In genomic region chrX:87805829-87806490, GRCh38 we compare ENCODE assay signal across 25 cellular contexts.
A peak's percentile ranks its signal among the peaks of the same experiment; 100 is the strongest.
DNase-seq lines count a peak whose midpoint lies in the region; ATAC-seq and TF ChIP-seq lines count a peak whose summit lies in the region.
"Had no signal": no experiment of that assay in that cellular context is flagged by ENCODE, and none has a peak within 500 bp of the region (broad histone marks: within the 10 kb centered on the region; RNA-seq: fewer than 3 reads in every experiment).

No MANE protein-coding gene starts in this region.

- ATAC-seq in GM19467 (IDR thresholded peaks at IDR 0.05; ENCODE audit: unreplicated experiment): no peak
- ATAC-seq in activated naive CD4-positive, alpha-beta T cell treated with anti-CD3 and anti-CD28 coated beads, Interleukin-2, amount 50 U/mL, for 72 hours: no peak
- ATAC-seq: HepG2; naive thymus-derived CD4-positive, alpha-beta T cell; WTC11 had no signal

- no peaks in the 10 kb centered on the region for H3K36me3 Mint-ChIP-seq in immature natural killer cell
- H3K36me3 Mint-ChIP-seq in activated naive CD4-positive, alpha-beta T cell treated with anti-CD3 and anti-CD28 coated beads, Interleukin-2, amount 50 U/mL, for 72 hours: no peaks in the 10 kb centered on the region
- H3K36me3 Mint-ChIP-seq: naive thymus-derived CD4-positive, alpha-beta T cell had no signal

- H3K4ac ChIP-seq in mesendoderm (ENCODE audit: low read depth, low read length): no peak overlapping the region

- TF ChIP-seq POLR2A in adrenal gland (IDR thresholded peaks at IDR 0.05): no peak

- intact Hi-C loops in adrenal gland (cut with DNase I): no loop called here

- H3K9me3 ChIP-seq in adrenal gland (replicated peaks in 1 of 3) (no peaks in the 10 kb centered on the region), cardiac muscle cell (ENCODE audit: low read depth) (no peaks in the 10 kb centered on the region)
- H3K9me3 ChIP-seq: SJSA1 had no signal

- no peaks in the 10 kb centered on the region for H3K4me1 Mint-ChIP-seq in immature natural killer cell
- H3K4me1 Mint-ChIP-seq: activated CD4-positive, alpha-beta memory T cell treated with anti-CD3 and anti-CD28 coated beads, Interleukin-2, amount 10 ng/mL, durations not matched to agents 7 days and 5 days; naive thymus-derived CD4-positive, alpha-beta T cell had no signal

- H3K56ac ChIP-seq in mesendoderm (ENCODE audit: low read length): no peak overlapping the region

- H3K4me3 ChIP-seq in adrenal gland (peak overlapping the region in 1 of 4 donors; percentile 10), cardiac muscle cell (no peak overlapping the region), mesendoderm (ENCODE audit: low read length) (no peak overlapping the region)
- H3K4me3 ChIP-seq: PC-9, SJSA1, skin epidermis had no signal

- no peak overlapping the region for H2AK5ac ChIP-seq in mesendoderm (ENCODE audit: low read length)

- in situ Hi-C loops in Caki2 (cut with HindIII; ENCODE audit: low pct_unique_long_range_greater_than_20kb, low sequenced_read_pairs): no loop called here

- no peak overlapping the region for H3K23ac ChIP-seq in mesendoderm (ENCODE audit: low read length)

- no peak overlapping the region for H2BK15ac ChIP-seq in mesendoderm (replicated peaks; ENCODE audit: low read depth)

- no peak overlapping the region for H4K8ac ChIP-seq in mesendoderm (ENCODE audit: low read depth, low read length)

- no peak overlapping the region for H3K4me2 ChIP-seq in mesendoderm (ENCODE audit: low read length)
- H3K4me2 ChIP-seq: PC-9 had no signal

- H2BK5ac ChIP-seq in mesendoderm (ENCODE audit: low read length): no peak overlapping the region

- TF ChIP-seq CTCF in adrenal gland (IDR thresholded peaks at IDR 0.05) (no peak), cardiac muscle cell (IDR thresholded peaks at IDR 0.05; ENCODE audit: low read depth, low read length) (no peak)

- H3K27ac ChIP-seq in adrenal gland (peak overlapping the region in 3 of 5 donors; percentile 24 to 65 (median 60)), cardiac muscle cell (peak overlapping the region; percentile 96), mesendoderm (ENCODE audit: low read depth, low read length) (no peak overlapping the region)
- H3K27ac ChIP-seq: PC-9, SJSA1, skin epidermis had no signal

- H3K27ac Mint-ChIP-seq in immature natural killer cell: no peak overlapping the region
- H3K27ac Mint-ChIP-seq in activated naive CD4-positive, alpha-beta T cell treated with anti-CD3 and anti-CD28 coated beads, Interleukin-2, amount 50 U/mL, for 72 hours: no peak overlapping the region
- H3K27ac Mint-ChIP-seq: activated CD4-positive, alpha-beta memory T cell treated with anti-CD3 and anti-CD28 coated beads, Interleukin-2, amount 10 ng/mL, durations not matched to agents 7 days and 5 days; naive thymus-derived CD4-positive, alpha-beta T cell; WTC11 had no signal

- WGBS in adrenal gland, 4 donors: 12 to 36% (median 19%) methylated on average over 5 of the region's 5 CpGs
- no CpG with 5 or more reads among the region's 5 CpGs for WGBS in mesendoderm (ENCODE audit: extremely low coverage, insufficient coverage, low lambda C conversion rate)

- peak; percentile 75 for DNase-seq in Caki2 (ENCODE audit: low read depth)
- peak in 5 of 7 donors; percentile 3 to 28 (median 24) for DNase-seq in adrenal gland
- peak; percentile 53 to 60 for DNase-seq in cardiac muscle cell (ENCODE audit: low read depth in 1 of 2, low spot score in 1 of 2)
- peak; percentile 75 for DNase-seq in mesendoderm
- DNase-seq in NOMO-1 treated with dmso at 0.1 percent for 144 hours (lab: John Stamatoyannopoulos, UW; ENCODE audit: unreplicated experiment): no peak
- no peak for DNase-seq in immature natural killer cell
- no peak for DNase-seq in activated naive CD4-positive, alpha-beta T cell treated with anti-CD3 and anti-CD28 coated beads, Interleukin-2, amount 50 U/mL, for 72 hours (ENCODE audit: low spot score in 2 of 2)
- DNase-seq: activated CD4-positive, alpha-beta memory T cell treated with anti-CD3 and anti-CD28 coated beads, Interleukin-2, amount 10 ng/mL, durations not matched to agents 7 days and 5 days; activated naive CD4-positive, alpha-beta T cell treated with anti-CD3 and anti-CD28 coated beads, Interleukin-2, amount 50 U/mL, for 16 hours; C1 segment of cervical spinal cord; DMS 273 treated with DMSO at 0.1 percent for 48 hours; GDM1; mammary epithelial cell; naive thymus-derived CD4-positive, alpha-beta T cell; NCI-H1436 treated with DMSO at 0.1 percent for 48 hours; NCI-H2171; NCI-H748 treated with DMSO at 0.1 percent for 48 hours; PC-9; stimulated activated CD4-positive, alpha-beta T cell treated with anti-CD3 and anti-CD28 coated beads, Interleukin-2, amount 100 ng/mL, for 48 hours; T-helper 2 cell had no signal

- no peak overlapping the region for H3K4me3 Mint-ChIP-seq in immature natural killer cell
- H3K4me3 Mint-ChIP-seq: activated CD4-positive, alpha-beta memory T cell treated with anti-CD3 and anti-CD28 coated beads, Interleukin-2, amount 10 ng/mL, durations not matched to agents 7 days and 5 days; naive thymus-derived CD4-positive, alpha-beta T cell; WTC11 had no signal

- no peak overlapping the region for H2BK120ac ChIP-seq in mesendoderm (ENCODE audit: low read depth, low read length)

- H3K27me3 ChIP-seq in adrenal gland (no peaks in the 10 kb centered on the region), cardiac muscle cell (no peaks in the 10 kb centered on the region), mesendoderm (ENCODE audit: insufficient read depth, low read length, poor library complexity) (no peaks in the 10 kb centered on the region)
- H3K27me3 ChIP-seq: SJSA1 had no signal

- peaks cover 0 to 10% (median 0%) of the 10 kb centered on the region in 6 donors for H3K9me3 Mint-ChIP-seq in immature natural killer cell
- H3K9me3 Mint-ChIP-seq in activated naive CD4-positive, alpha-beta T cell treated with anti-CD3 and anti-CD28 coated beads, Interleukin-2, amount 50 U/mL, for 72 hours: peaks cover 0 to 5% of the 10 kb centered on the region in 2 donors
- H3K9me3 Mint-ChIP-seq: activated CD4-positive, alpha-beta memory T cell treated with anti-CD3 and anti-CD28 coated beads, Interleukin-2, amount 10 ng/mL, durations not matched to agents 7 days and 5 days had no signal

- H3K18ac ChIP-seq in mesendoderm (ENCODE audit: low read length): no peak overlapping the region

- H3K36me3 ChIP-seq in adrenal gland (replicated peaks in 1 of 2) (no peaks in the 10 kb centered on the region), cardiac muscle cell (no peaks in the 10 kb centered on the region), mesendoderm (ENCODE audit: control insufficient read depth, insufficient read depth, low read length) (no peaks in the 10 kb centered on the region)
- H3K36me3 ChIP-seq: SJSA1 had no signal

- H3K27me3 Mint-ChIP-seq in immature natural killer cell (ENCODE audit: low read depth in 3 of 3): peaks cover 0 to 3% (median 0%) of the 10 kb centered on the region in 3 donors
- H3K27me3 Mint-ChIP-seq: activated CD4-positive, alpha-beta memory T cell treated with anti-CD3 and anti-CD28 coated beads, Interleukin-2, amount 10 ng/mL, durations not matched to agents 7 days and 5 days; naive thymus-derived CD4-positive, alpha-beta T cell had no signal

- no peak overlapping the region for H4K5ac ChIP-seq in mesendoderm (ENCODE audit: low read length)

- H3K4me1 ChIP-seq in adrenal gland (replicated peaks in 1 of 2) (peaks cover 0 to 4% of the 10 kb centered on the region in 2 donors), cardiac muscle cell (ENCODE audit: low read depth) (peaks cover 31% of the 10 kb centered on the region), mesendoderm (ENCODE audit: control insufficient read depth, low read depth, low read length) (no peaks in the 10 kb centered on the region)
- H3K4me1 ChIP-seq: SJSA1 had no signal

- H3K79me1 ChIP-seq in mesendoderm (ENCODE audit: low read length): no peaks in the 10 kb centered on the region

- no peak overlapping the region for H3K9ac ChIP-seq in mesendoderm (ENCODE audit: low read length)

- no peaks in the 10 kb centered on the region for H3K79me2 ChIP-seq in mesendoderm (ENCODE audit: control insufficient read depth, insufficient read depth, low read length)

Comparison
In these comparisons a context has a peak if more than half of its experiments do, and no peak if none do; other contexts are left out.
1. DNase-seq: peak in Caki2 (single experiment), adrenal gland (5 of 7), cardiac muscle cell (2 of 2) and mesendoderm (single experiment); none in NOMO-1 treated with dmso at 0.1 percent for 144 hours (single experiment), immature natural killer cell (0 of 3) and activated naive CD4-positive, alpha-beta T cell treated with anti-CD3 and anti-CD28 coated beads, Interleukin-2, amount 50 U/mL, for 72 hours (0 of 2).